Comparison of ENCODE assay signal across 9 cellular contexts in genomic region chr15:79121571-79121970, GRCh38. TPM values are rescaled to one million over a fixed set of nuclear protein-coding genes. Genes with fewer than 3 reads are reported as not detected.
"Had no signal": no experiment of that assay in that cellular context is flagged by ENCODE, and none has a peak within 500 bp of the region (broad histone marks: within the 10 kb centered on the region; RNA-seq: fewer than 3 reads in every experiment).

No MANE protein-coding gene starts in this region.

- H3K4me3 ChIP-seq: GM23248, HAP-1 had no signal

- H3K4me3 Mint-ChIP-seq: HFFc6, IgD-negative memory B cell had no signal

- H3K9me3 Mint-ChIP-seq: IgD-negative memory B cell had no signal

- H3K36me3 Mint-ChIP-seq: IgD-negative memory B cell had no signal

- H3K27ac Mint-ChIP-seq: HFFc6, IgD-negative memory B cell had no signal

- H3K4me1 Mint-ChIP-seq: IgD-negative memory B cell had no signal

- DNase-seq: GM23248, GOT3, H7, HFFc6 had no signal

- H3K4me1 ChIP-seq: HAP-1 had no signal

- ATAC-seq: HCT116, HepG2 had no signal

- H3K27ac ChIP-seq: GM23248, HL-60 had no signal

- H3K9ac ChIP-seq: GM23248 had no signal

- H3K36me3 ChIP-seq: HAP-1 had no signal

- H2AFZ ChIP-seq: GM23248 had no signal

- H3K9me3 ChIP-seq: HAP-1 had no signal

RNA-seq across cellular contexts. Expression of gene RASGRF1, which starts 31.0 kb away (rescaled TPM):
- total RNA-seq: GM23248 had no signal
- polyA plus RNA-seq: GM23248 had no signal
